23 cellular contexts compared by ENCODE assay signal in the genomic region with DNA sequence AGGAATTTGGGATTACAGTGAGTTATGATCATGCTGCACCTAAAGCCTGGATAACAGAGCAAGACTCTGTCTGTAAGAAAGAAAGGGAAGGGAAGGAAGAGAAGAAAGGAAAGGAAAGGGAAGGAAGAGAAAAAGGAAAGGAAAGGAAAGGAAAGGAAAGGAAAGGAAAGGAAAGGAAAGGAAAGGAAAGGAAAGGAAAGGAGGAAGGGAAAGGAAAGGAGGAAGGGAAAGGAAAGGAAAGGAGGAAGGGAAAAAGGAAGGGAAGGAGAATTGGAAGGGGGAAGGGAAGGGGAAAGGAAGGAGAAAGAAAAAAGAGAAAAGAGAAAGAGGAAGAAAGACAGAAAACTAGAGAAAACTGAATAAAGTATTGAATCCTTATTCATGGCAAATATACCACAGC.
DNase-seq lines count a peak whose midpoint lies in the region; ATAC-seq, FAIRE-seq and TF ChIP-seq lines count a peak whose summit lies in the region.
"Had no signal": no experiment of that assay in that cellular context is flagged by ENCODE, and none has a peak within 500 bp of the region (broad histone marks: within the 10 kb centered on the region; RNA-seq: fewer than 3 reads in every experiment).

No MANE protein-coding gene starts in this region.

- H3K4me3 Mint-ChIP-seq in WTC11: no peak overlapping the region
- no peak overlapping the region for H3K4me3 Mint-ChIP-seq in stimulated activated effector memory CD8-positive, alpha-beta T cell treated with anti-CD3 and anti-CD28 coated beads, Interleukin-12 subunit alpha, Interleukin-12 subunit beta, amount 100 ng/mL, for 72 hours
- H3K4me3 Mint-ChIP-seq: B cell; CD4-positive, alpha-beta T cell; CD8-positive, alpha-beta T cell had no signal

- ATAC-seq in WTC11: no peak
- ATAC-seq in stimulated activated effector memory CD8-positive, alpha-beta T cell treated with anti-CD3 and anti-CD28 coated beads, Interleukin-12 subunit alpha, Interleukin-12 subunit beta, amount 100 ng/mL, for 72 hours: no peak
- ATAC-seq: A549; CD8-positive, alpha-beta T cell had no signal

- no peaks in the 10 kb centered on the region for H3K36me3 Mint-ChIP-seq in WTC11
- no peaks in the 10 kb centered on the region for H3K36me3 Mint-ChIP-seq in stimulated activated effector memory CD8-positive, alpha-beta T cell treated with anti-CD3 and anti-CD28 coated beads, Interleukin-12 subunit alpha, Interleukin-12 subunit beta, amount 100 ng/mL, for 72 hours
- H3K36me3 Mint-ChIP-seq: CD8-positive, alpha-beta T cell had no signal

- TF ChIP-seq CTCF in HEK293 (tag by site-specific recombination; IDR thresholded peaks at IDR 0.05): no peak
- no peak for TF ChIP-seq CTCF in WTC11 (IDR thresholded peaks at IDR 0.05)

- no peaks in the 10 kb centered on the region for H3K4me1 Mint-ChIP-seq in WTC11
- H3K4me1 Mint-ChIP-seq in stimulated activated effector memory CD8-positive, alpha-beta T cell treated with anti-CD3 and anti-CD28 coated beads, Interleukin-12 subunit alpha, Interleukin-12 subunit beta, amount 100 ng/mL, for 72 hours: no peaks in the 10 kb centered on the region

- H3K27me3 Mint-ChIP-seq in WTC11 (ENCODE audit: low read depth): no peaks in the 10 kb centered on the region
- H3K27me3 Mint-ChIP-seq: B cell; CD4-positive, alpha-beta T cell had no signal

- no peaks in the 10 kb centered on the region for H3K36me3 ChIP-seq in HEK293 (ENCODE audit: control insufficient read depth in 2 of 2, insufficient read depth in 1 of 2, low read length in 2 of 2)
- H3K36me3 ChIP-seq: BLaER1 treated with 17β-estradiol and CSF1 and Interleukin-3, amounts not matched to agents 10 nM and 100 nM had no signal

- H3K4me1 ChIP-seq in HEK293 (ENCODE audit: control insufficient read depth, insufficient read depth, low read length): no peaks in the 10 kb centered on the region
- H3K4me1 ChIP-seq: A549, Caco-2 had no signal

- no peak overlapping the region for H3K4me3 ChIP-seq in HEK293 (ENCODE audit: low read depth, low read length)
- H3K4me3 ChIP-seq: A549; BLaER1 treated with 17β-estradiol and CSF1 and Interleukin-3, amounts not matched to agents 10 nM and 100 nM had no signal

- no peak overlapping the region for H3K27ac ChIP-seq in HEK293 (ENCODE audit: extremely low read depth, low read depth, low read length)
- H3K27ac ChIP-seq: 22Rv1; A549; BLaER1 treated with 17β-estradiol and CSF1 and Interleukin-3, amounts not matched to agents 10 nM and 100 nM; C4-2B had no signal

- POLR2A ChIA-PET in HEK293 (lab: Yijun Ruan, JAX): no interaction called here
- POLR2A ChIA-PET in WTC11 (lab: Charles Lee): no interaction called here

- no peaks in the 10 kb centered on the region for H3K9me3 ChIP-seq in HEK293 (ENCODE audit: control insufficient read depth, insufficient read depth, low read depth, low read length)
- H3K9me3 ChIP-seq: A549, Caco-2 had no signal

- DNase-seq in NCI-H82 (lab: John Stamatoyannopoulos, UW) (peak; percentile 79), NCI-H82 treated with DMSO at 0.1 percent for 48 hours (lab: John Stamatoyannopoulos, UW; ENCODE audit: unreplicated experiment) (no peak), WTC11 (ENCODE audit: low spot score) (no peak), frontal cortex (ENCODE audit: low spot score in 2 of 2) (no peak), glomerular visceral epithelial cell (ENCODE audit: extremely low spot score) (no peak)
- no peak for DNase-seq in stimulated activated effector memory CD8-positive, alpha-beta T cell treated with anti-CD3 and anti-CD28 coated beads, Interleukin-12 subunit alpha, Interleukin-12 subunit beta, amount 100 ng/mL, for 72 hours (ENCODE audit: low spot score in 2 of 2)
- DNase-seq: AML-193; Caco-2; Calu3; CD4-positive, alpha-beta T cell; CD8-positive, alpha-beta T cell; DMS79 treated with DMSO at 0.1 percent for 48 hours; GF-D8 had no signal

- no peak for FAIRE-seq in frontal cortex (lab: Jason Lieb, UNC)
- FAIRE-seq: A549, D721Med, G401.6, GM12891, GM19239 had no signal

- CTCF ChIA-PET in HEK293 (lab: Yijun Ruan, JAX): interaction anchor here (0.7 kb wide), 1 partner anchor 34 kb away, joined by 3 read pairs; no protein-coding TSS in a partner anchor
- CTCF ChIA-PET in WTC11 (lab: Charles Lee): no interaction called here

- H3K9me3 Mint-ChIP-seq in WTC11: no peaks in the 10 kb centered on the region
- H3K9me3 Mint-ChIP-seq in stimulated activated effector memory CD8-positive, alpha-beta T cell treated with anti-CD3 and anti-CD28 coated beads, Interleukin-12 subunit alpha, Interleukin-12 subunit beta, amount 100 ng/mL, for 72 hours: no peaks in the 10 kb centered on the region
- H3K9me3 Mint-ChIP-seq: CD4-positive, alpha-beta T cell; CD8-positive, alpha-beta T cell had no signal

- H3K27ac Mint-ChIP-seq in WTC11: no peak overlapping the region
- peak overlapping the region; percentile 7 for H3K27ac Mint-ChIP-seq in stimulated activated effector memory CD8-positive, alpha-beta T cell treated with anti-CD3 and anti-CD28 coated beads, Interleukin-12 subunit alpha, Interleukin-12 subunit beta, amount 100 ng/mL, for 72 hours
- H3K27ac Mint-ChIP-seq: B cell; CD4-positive, alpha-beta T cell; CD8-positive, alpha-beta T cell had no signal

TF ChIP-seq in HEK293, 187 proteins besides CTCF, POLR2A, EP300 and RAD21 (continues in another document):
- peak; percentile 48; the same call in 1 of the 2 replicates for TF ChIP-seq ZNF366 (tag by site-specific recombination; conservative IDR thresholded peaks at IDR 0.05)
- no peak for TF ChIP-seq FEZF1 (tag by site-specific recombination; IDR thresholded peaks at IDR 0.05)
- TF ChIP-seq ZNF138 (tag by site-specific recombination; IDR thresholded peaks at IDR 0.05; ENCODE audit: borderline replicate concordance): no peak
- TF ChIP-seq ZNF302 (tag by site-specific recombination; IDR thresholded peaks at IDR 0.05; ENCODE audit: low read depth): 0 out of 2 replicates have a peak, but pooled peaks have one; percentile 21
- TF ChIP-seq ZNF658 (tag by site-specific recombination; IDR thresholded peaks at IDR 0.05): no peak
- peak; percentile 100 for TF ChIP-seq PRDM1 (tag by site-specific recombination; IDR thresholded peaks at IDR 0.05)
- TF ChIP-seq ZSCAN30 (tag by site-specific recombination; IDR thresholded peaks at IDR 0.05): no peak
- TF ChIP-seq ZBTB17 (tag by site-specific recombination; IDR thresholded peaks at IDR 0.05): peak; percentile 35; the same call in 1 of the 2 replicates
- no peak for TF ChIP-seq BCL6B (tag by site-specific recombination; IDR thresholded peaks at IDR 0.05)
- no peak for TF ChIP-seq ZBTB7A (tag by site-specific recombination; IDR thresholded peaks at IDR 0.05; ENCODE audit: low read depth)
- no peak for TF ChIP-seq ZNF10 (tag by site-specific recombination; IDR thresholded peaks at IDR 0.05)
- no peak for TF ChIP-seq HOXA7 (CRISPR knock-in tag; IDR thresholded peaks at IDR 0.05; ENCODE audit: borderline replicate concordance)
- no peak for TF ChIP-seq ZNF391 (tag by site-specific recombination; IDR thresholded peaks at IDR 0.05; ENCODE audit: borderline replicate concordance, low read depth)
- no peak for TF ChIP-seq ZNF23 (tag by site-specific recombination; IDR thresholded peaks at IDR 0.05; ENCODE audit: borderline replicate concordance)

TF ChIP-seq in WTC11, 78 proteins besides CTCF, POLR2A, EP300 and RAD21:
- TF ChIP-seq, protein P1, sequence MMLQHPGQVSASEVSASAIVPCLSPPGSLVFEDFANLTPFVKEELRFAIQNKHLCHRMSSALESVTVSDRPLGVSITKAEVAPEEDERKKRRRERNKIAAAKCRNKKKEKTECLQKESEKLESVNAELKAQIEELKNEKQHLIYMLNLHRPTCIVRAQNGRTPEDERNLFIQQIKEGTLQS (CRISPR knock-in tag; conservative IDR thresholded peaks at IDR 0.05): no peak
- TF ChIP-seq ZNF512 (CRISPR knock-in tag; IDR thresholded peaks at IDR 0.05; ENCODE audit: borderline replicate concordance): 0 out of 2 replicates have a peak, but pooled peaks have one; percentile 49
